In the genomic region with DNA sequence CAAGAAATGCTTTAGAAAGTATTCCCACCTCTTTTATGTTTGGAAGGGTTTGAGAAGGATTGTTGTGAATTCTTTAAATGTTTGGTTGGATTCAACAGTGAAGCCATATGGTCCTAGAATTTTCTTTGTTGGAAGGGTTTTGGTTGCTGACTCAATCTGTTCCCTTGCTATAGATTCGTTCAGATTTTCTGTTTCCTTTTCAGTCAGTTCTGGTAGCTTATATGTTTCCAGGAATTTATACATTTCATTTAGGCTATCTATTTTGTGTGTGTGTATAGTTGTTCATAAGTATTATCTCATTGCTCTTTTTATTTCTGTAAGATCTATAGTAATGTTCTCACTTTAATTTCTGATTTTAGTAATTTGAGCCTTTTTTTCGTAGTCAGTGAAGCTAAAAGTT, we compare ENCODE assay signal across 26 cellular contexts.
"Had no signal": no experiment of that assay in that cellular context is flagged by ENCODE, and none has a peak within 500 bp of the region (broad histone marks: within the 10 kb centered on the region; RNA-seq: fewer than 3 reads in every experiment).

No MANE protein-coding gene starts in this region.

- H3K27ac Mint-ChIP-seq: progenitor cell of endocrine pancreas; stimulated activated naive CD8-positive, alpha-beta T cell treated with anti-CD3 and anti-CD28 coated beads, Interleukin-15, amount 100 ng/mL, for 72 hours; T-cell; type B pancreatic cell had no signal

- ATAC-seq: left lung; lower lobe of right lung; mucosa of descending colon; right lobe of liver; stimulated activated naive CD8-positive, alpha-beta T cell treated with anti-CD3 and anti-CD28 coated beads, Interleukin-15, amount 100 ng/mL, for 72 hours; T-cell had no signal

- DNase-seq: activated CD4-positive, alpha-beta T cell treated with anti-CD3 and anti-CD28 coated beads for 4 hours; activated CD4-positive, alpha-beta T cell treated with anti-CD3 and anti-CD28 coated beads, Interleukin-2, amount 50 U/mL, for 48 hours; activated CD4-positive, CD25-positive, alpha-beta regulatory T cell; activated CD8-positive, alpha-beta memory T cell treated with anti-CD3 and anti-CD28 coated beads for 24 hours; activated CD8-positive, alpha-beta memory T cell treated with anti-CD3 and anti-CD28 coated beads, Interleukin-2, amount 50 U/mL, for 48 hours; activated naive CD4-positive, alpha-beta T cell; activated T-cell treated with anti-CD3 and anti-CD28 coated beads, Interleukin-2, amount 50 U/mL, for 24 hours; dermis blood vessel endothelial cell; effector CD4-positive, alpha-beta T cell; esophagus squamous epithelium; foreskin melanocyte; left lung; lower lobe of right lung; mucosa of descending colon; ovary; right lobe of liver; stimulated activated CD4-positive, alpha-beta T cell treated with anti-CD3 and anti-CD28 coated beads, Interleukin-12 subunit alpha, Interleukin-12 subunit beta, amount 100 ng/mL, for 4 hours; stimulated activated CD4-positive, alpha-beta T cell treated with anti-CD3 and anti-CD28 coated beads, Interleukin-4, amount 100 ng/mL, for 1 hour; stimulated activated naive CD8-positive, alpha-beta T cell treated with anti-CD3 and anti-CD28 coated beads, Interleukin-15, amount 100 ng/mL, for 72 hours; substantia nigra; T-cell had no signal

- H3K36me3 ChIP-seq: esophagus squamous epithelium, left lung, lower lobe of right lung, ovary, right lobe of liver had no signal

- H3K27me3 ChIP-seq: esophagus squamous epithelium, ovary, right lobe of liver had no signal

- H3K9me3 Mint-ChIP-seq: activated naive CD4-positive, alpha-beta T cell treated with anti-CD3 and anti-CD28 coated beads, Interleukin-2, amount 50 U/mL, for 72 hours; activated T-cell treated with anti-CD3 and anti-CD28 coated beads, Interleukin-2, amount 50 U/mL, for 24 hours; stimulated activated naive CD8-positive, alpha-beta T cell treated with anti-CD3 and anti-CD28 coated beads, Interleukin-15, amount 100 ng/mL, for 72 hours; T-cell; type B pancreatic cell had no signal

- FAIRE-seq: bronchial epithelial cell had no signal

- H3K27ac ChIP-seq: epithelial cell of prostate, esophagus squamous epithelium, left lung, lower lobe of right lung, ovary, right lobe of liver had no signal

- H3K4me1 ChIP-seq: esophagus squamous epithelium, left lung, lower lobe of right lung, right lobe of liver had no signal

- H3K4me3 Mint-ChIP-seq: activated T-cell treated with anti-CD3 and anti-CD28 coated beads, Interleukin-2, amount 50 U/mL, for 24 hours; T-cell; type B pancreatic cell had no signal

- H3K4me3 ChIP-seq: esophagus squamous epithelium, left lung, lower lobe of right lung, mucosa of descending colon, ovary, right lobe of liver had no signal

- H3K27me3 Mint-ChIP-seq: progenitor cell of endocrine pancreas; stimulated activated naive CD8-positive, alpha-beta T cell treated with anti-CD3 and anti-CD28 coated beads, Interleukin-15, amount 100 ng/mL, for 72 hours; type B pancreatic cell had no signal

- H3K36me3 Mint-ChIP-seq: activated naive CD4-positive, alpha-beta T cell treated with anti-CD3 and anti-CD28 coated beads, Interleukin-2, amount 50 U/mL, for 72 hours; T-cell; type B pancreatic cell had no signal

- H3K9me3 ChIP-seq: esophagus squamous epithelium, left lung, lower lobe of right lung, mucosa of descending colon, ovary, right lobe of liver had no signal
